In genomic region chr15:60255390-60255789, GRCh38 we compare ENCODE assay signal across 8 cellular contexts.
DNase-seq lines count a peak whose midpoint lies in the region; ATAC-seq and TF ChIP-seq lines count a peak whose summit lies in the region.

No MANE protein-coding gene starts in this region.

- H3K4me1 ChIP-seq in vagina = no peaks in the 10 kb centered on the region

- no peaks in the 10 kb centered on the region for H3K9me3 Mint-ChIP-seq in activated naive CD8-positive, alpha-beta T cell treated with anti-CD3 and anti-CD28 coated beads, Interleukin-2, amount 50 U/mL, for 24 hours

- in situ Hi-C loops in G401 (cut with HindIII; ENCODE audit: low sequenced_read_pairs) = loop anchor here (5.0 kb wide), 1 partner anchor 62 kb away; no protein-coding TSS in a partner anchor

- no peak overlapping the region for H3K27ac Mint-ChIP-seq in activated naive CD8-positive, alpha-beta T cell treated with anti-CD3 and anti-CD28 coated beads, Interleukin-2, amount 50 U/mL, for 24 hours

- H3K9me3 ChIP-seq in vagina = no peaks in the 10 kb centered on the region

- peaks cover 8% of the 10 kb centered on the region for H3K4me1 Mint-ChIP-seq in activated naive CD8-positive, alpha-beta T cell treated with anti-CD3 and anti-CD28 coated beads, Interleukin-2, amount 50 U/mL, for 24 hours

- H3K27me3 ChIP-seq in dorsolateral prefrontal cortex (peaks cover 0 to 17% (median 0%) of the 10 kb centered on the region in 45 donors), vagina (no peaks in the 10 kb centered on the region)

- intact Hi-C loops in dorsolateral prefrontal cortex (cut with DNase I) = no loop called here
- intact Hi-C loops in vagina (cut with DNase I) = no loop called here

- DNase-seq in DMS53 (lab: John Stamatoyannopoulos, UW) (peak; percentile 85), dorsolateral prefrontal cortex (no peak), G401 (ENCODE audit: low spot score) (no peak), vagina (ENCODE audit: extremely low spot score in 2 of 2) (no peak)
- no peak for DNase-seq in activated naive CD8-positive, alpha-beta T cell treated with anti-CD3 and anti-CD28 coated beads, Interleukin-2, amount 50 U/mL, for 24 hours
- DNase-seq in stimulated activated CD4-positive, alpha-beta T cell treated with anti-CD3 and anti-CD28 coated beads, Interleukin-2, amount 100 ng/mL, for 24 hours = peak; percentile 7 to 37

- H3K4me3 ChIP-seq in dorsolateral prefrontal cortex = no peak overlapping the region
- no peak overlapping the region for H3K4me3 ChIP-seq in vagina

- H3K4me3 Mint-ChIP-seq in activated naive CD8-positive, alpha-beta T cell treated with anti-CD3 and anti-CD28 coated beads, Interleukin-2, amount 50 U/mL, for 24 hours = no peak overlapping the region

- ATAC-seq in GM19395 (IDR thresholded peaks at IDR 0.05; ENCODE audit: unreplicated experiment) (peak; percentile 96), HG03354 (IDR thresholded peaks at IDR 0.05; ENCODE audit: poor library complexity, severe bottlenecking, unreplicated experiment) (peak; percentile 95)
- ATAC-seq in activated naive CD8-positive, alpha-beta T cell treated with anti-CD3 and anti-CD28 coated beads, Interleukin-2, amount 50 U/mL, for 24 hours = peak; percentile 97

- no peaks in the 10 kb centered on the region for H3K36me3 ChIP-seq in vagina

- H3K36me3 Mint-ChIP-seq in activated naive CD8-positive, alpha-beta T cell treated with anti-CD3 and anti-CD28 coated beads, Interleukin-2, amount 50 U/mL, for 24 hours (ENCODE audit: low read depth) = no peaks in the 10 kb centered on the region

- H3K27ac ChIP-seq in dorsolateral prefrontal cortex (no peak overlapping the region), vagina (no peak overlapping the region)

- TF ChIP-seq CTCF in dorsolateral prefrontal cortex (IDR thresholded peaks at IDR 0.05 in 54 of 56, conservative IDR thresholded peaks at IDR 0.05 in 2 of 56; ENCODE audit: low read depth in 1 of 56, partially characterized antibody in 56 of 56) (no peak), vagina (IDR thresholded peaks at IDR 0.05) (no peak)

- peaks cover 35% of the 10 kb centered on the region for H3K27me3 Mint-ChIP-seq in activated naive CD8-positive, alpha-beta T cell treated with anti-CD3 and anti-CD28 coated beads, Interleukin-2, amount 50 U/mL, for 24 hours

- TF ChIP-seq POLR2A in vagina (IDR thresholded peaks at IDR 0.05) = no peak

Comparison
In these comparisons a context has a peak if more than half of its experiments do, and no peak if none do; other contexts are left out.
1. DNase-seq: peak in DMS53 (single experiment) and stimulated activated CD4-positive, alpha-beta T cell treated with anti-CD3 and anti-CD28 coated beads, Interleukin-2, amount 100 ng/mL, for 24 hours (2 of 2); none in activated naive CD8-positive, alpha-beta T cell treated with anti-CD3 and anti-CD28 coated beads, Interleukin-2, amount 50 U/mL, for 24 hours (single experiment), dorsolateral prefrontal cortex (0 of 10), G401 (single experiment) and vagina (0 of 2).
2. Peak in every context shown above with its lines, with median percentiles within 50 percentile points of each other: ATAC-seq.